1 cellular context compared by ENCODE assay signal in genomic region chr21:42892582-42892930, GRCh38.
A peak's percentile ranks its signal among the peaks of the same experiment; 100 is the strongest.
TF ChIP-seq lines count a peak whose summit lies in the region.

No MANE protein-coding gene starts in this region.

TF ChIP-seq in HepG2, 621 proteins besides CTCF, POLR2A, EP300 and RAD21 (continues in another document):
- TF ChIP-seq HNF4G (IDR thresholded peaks at IDR 0.05; ENCODE audit: borderline replicate concordance, low read depth, low read length): no peak
- no peak for TF ChIP-seq HNF4G (CRISPR knock-in tag; IDR thresholded peaks at IDR 0.05; ENCODE audit: borderline replicate concordance, low read depth)
- no peak; the same call in 1 of the 2 replicates for TF ChIP-seq SOX5 (CRISPR knock-in tag; IDR thresholded peaks at IDR 0.05; ENCODE audit: borderline replicate concordance)
- TF ChIP-seq NRL (CRISPR knock-in tag; IDR thresholded peaks at IDR 0.05; ENCODE audit: borderline replicate concordance): no peak
- TF ChIP-seq NR1H2 (CRISPR knock-in tag; IDR thresholded peaks at IDR 0.05; ENCODE audit: borderline replicate concordance, low read depth): no peak
- TF ChIP-seq ZSCAN21 (CRISPR knock-in tag; IDR thresholded peaks at IDR 0.05; ENCODE audit: borderline replicate concordance): no peak
- TF ChIP-seq ZFP90 (CRISPR knock-in tag; IDR thresholded peaks at IDR 0.05; ENCODE audit: borderline replicate concordance): no peak
- peak; percentile 64; the same call in 1 of the 2 replicates for TF ChIP-seq ZSCAN20 (CRISPR knock-in tag; IDR thresholded peaks at IDR 0.05; ENCODE audit: borderline replicate concordance)
- TF ChIP-seq, protein P1, sequence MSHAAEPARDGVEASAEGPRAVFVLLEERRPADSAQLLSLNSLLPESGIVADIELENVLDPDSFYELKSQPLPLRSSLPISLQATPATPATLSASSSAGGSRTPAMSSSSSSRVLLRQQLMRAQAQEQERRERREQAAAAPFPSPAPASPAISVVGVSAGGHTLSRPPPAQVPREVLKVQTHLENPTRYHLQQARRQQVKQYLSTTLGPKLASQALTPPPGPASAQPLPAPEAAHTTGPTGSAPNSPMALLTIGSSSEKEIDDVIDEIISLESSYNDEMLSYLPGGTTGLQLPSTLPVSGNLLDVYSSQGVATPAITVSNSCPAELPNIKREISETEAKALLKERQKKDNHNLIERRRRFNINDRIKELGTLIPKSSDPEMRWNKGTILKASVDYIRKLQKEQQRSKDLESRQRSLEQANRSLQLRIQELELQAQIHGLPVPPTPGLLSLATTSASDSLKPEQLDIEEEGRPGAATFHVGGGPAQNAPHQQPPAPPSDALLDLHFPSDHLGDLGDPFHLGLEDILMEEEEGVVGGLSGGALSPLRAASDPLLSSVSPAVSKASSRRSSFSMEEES (CRISPR knock-in tag; IDR thresholded peaks at IDR 0.05): no peak
- 0 out of 2 replicates have a peak, but pooled peaks have one; percentile 27 for TF ChIP-seq CBX5 (CRISPR knock-in tag; IDR thresholded peaks at IDR 0.05; ENCODE audit: borderline replicate concordance)
- no peak for TF ChIP-seq ZNF331 (CRISPR knock-in tag; IDR thresholded peaks at IDR 0.05)
- TF ChIP-seq GATA4 (IDR thresholded peaks at IDR 0.05; ENCODE audit: borderline replicate concordance, low read depth): no peak
- TF ChIP-seq, protein P2, sequence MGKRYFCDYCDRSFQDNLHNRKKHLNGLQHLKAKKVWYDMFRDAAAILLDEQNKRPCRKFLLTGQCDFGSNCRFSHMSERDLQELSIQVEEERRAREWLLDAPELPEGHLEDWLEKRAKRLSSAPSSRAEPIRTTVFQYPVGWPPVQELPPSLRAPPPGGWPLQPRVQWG (CRISPR knock-in tag; IDR thresholded peaks at IDR 0.05; ENCODE audit: borderline replicate concordance, low read depth): no peak
- TF ChIP-seq SETDB1 (CRISPR knock-in tag; IDR thresholded peaks at IDR 0.05; ENCODE audit: borderline replicate concordance): no peak
- no peak for TF ChIP-seq ZNF292 (CRISPR knock-in tag; IDR thresholded peaks at IDR 0.05; ENCODE audit: borderline replicate concordance, low read depth)
- TF ChIP-seq ZBTB26 (CRISPR knock-in tag; IDR thresholded peaks at IDR 0.05; ENCODE audit: borderline replicate concordance): no peak; the same call in 1 of the 2 replicates
- TF ChIP-seq ZFP62 (CRISPR knock-in tag; IDR thresholded peaks at IDR 0.05): no peak
- no peak for TF ChIP-seq PHF21A (CRISPR knock-in tag; IDR thresholded peaks at IDR 0.05)
- TF ChIP-seq NFE2L1 (CRISPR knock-in tag; IDR thresholded peaks at IDR 0.05; ENCODE audit: borderline replicate concordance): 0 out of 2 replicates have a peak, but pooled peaks have one; percentile 48
- TF ChIP-seq POLR2G (IDR thresholded peaks at IDR 0.05; ENCODE audit: low read depth, low read length): no peak
- TF ChIP-seq WIZ (CRISPR knock-in tag; IDR thresholded peaks at IDR 0.05): no peak
- TF ChIP-seq ZNF567 (CRISPR knock-in tag; IDR thresholded peaks at IDR 0.05; ENCODE audit: borderline replicate concordance): 0 out of 2 replicates have a peak, but pooled peaks have one; percentile 90
- no peak for TF ChIP-seq FOXM1 (CRISPR knock-in tag; IDR thresholded peaks at IDR 0.05)
- no peak for TF ChIP-seq KLF16 (CRISPR knock-in tag; IDR thresholded peaks at IDR 0.05)
- no peak for TF ChIP-seq TBL1XR1 (IDR thresholded peaks at IDR 0.05; ENCODE audit: borderline replicate concordance, low read length, partially characterized antibody)
- TF ChIP-seq PTBP1 (IDR thresholded peaks at IDR 0.05; ENCODE audit: low read depth, low read length, poor library complexity, severe bottlenecking): no peak
- TF ChIP-seq ZNF552 (CRISPR knock-in tag; IDR thresholded peaks at IDR 0.05; ENCODE audit: borderline replicate concordance): no peak
- no peak for TF ChIP-seq ARID3A (IDR thresholded peaks at IDR 0.05; ENCODE audit: low read depth, low read length)
- 0 out of 2 replicates have a peak, but pooled peaks have one; percentile 14 for TF ChIP-seq PRDM10 (CRISPR knock-in tag; IDR thresholded peaks at IDR 0.05; ENCODE audit: low read depth)
- no peak for TF ChIP-seq TP53 (CRISPR knock-in tag; conservative IDR thresholded peaks at IDR 0.05)
- no peak for TF ChIP-seq RBFOX2 (IDR thresholded peaks at IDR 0.05; ENCODE audit: low read depth, low read length)
- TF ChIP-seq ZFP36L2 (CRISPR knock-in tag; IDR thresholded peaks at IDR 0.05): no peak
- TF ChIP-seq CBX1 (IDR thresholded peaks at IDR 0.05; ENCODE audit: low read depth): no peak
- peak; percentile 6; the same call in 1 of the 2 replicates for TF ChIP-seq ZBTB38 (CRISPR knock-in tag; IDR thresholded peaks at IDR 0.05)
- TF ChIP-seq, protein P3, sequence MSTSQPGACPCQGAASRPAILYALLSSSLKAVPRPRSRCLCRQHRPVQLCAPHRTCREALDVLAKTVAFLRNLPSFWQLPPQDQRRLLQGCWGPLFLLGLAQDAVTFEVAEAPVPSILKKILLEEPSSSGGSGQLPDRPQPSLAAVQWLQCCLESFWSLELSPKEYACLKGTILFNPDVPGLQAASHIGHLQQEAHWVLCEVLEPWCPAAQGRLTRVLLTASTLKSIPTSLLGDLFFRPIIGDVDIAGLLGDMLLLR (CRISPR knock-in tag; IDR thresholded peaks at IDR 0.05): 0 out of 2 replicates have a peak, but pooled peaks have one; percentile 1
- TF ChIP-seq KDM1A (CRISPR knock-in tag; IDR thresholded peaks at IDR 0.05): no peak
- TF ChIP-seq ZNF703 (CRISPR knock-in tag; IDR thresholded peaks at IDR 0.05; ENCODE audit: borderline replicate concordance): no peak
- TF ChIP-seq, protein P4, sequence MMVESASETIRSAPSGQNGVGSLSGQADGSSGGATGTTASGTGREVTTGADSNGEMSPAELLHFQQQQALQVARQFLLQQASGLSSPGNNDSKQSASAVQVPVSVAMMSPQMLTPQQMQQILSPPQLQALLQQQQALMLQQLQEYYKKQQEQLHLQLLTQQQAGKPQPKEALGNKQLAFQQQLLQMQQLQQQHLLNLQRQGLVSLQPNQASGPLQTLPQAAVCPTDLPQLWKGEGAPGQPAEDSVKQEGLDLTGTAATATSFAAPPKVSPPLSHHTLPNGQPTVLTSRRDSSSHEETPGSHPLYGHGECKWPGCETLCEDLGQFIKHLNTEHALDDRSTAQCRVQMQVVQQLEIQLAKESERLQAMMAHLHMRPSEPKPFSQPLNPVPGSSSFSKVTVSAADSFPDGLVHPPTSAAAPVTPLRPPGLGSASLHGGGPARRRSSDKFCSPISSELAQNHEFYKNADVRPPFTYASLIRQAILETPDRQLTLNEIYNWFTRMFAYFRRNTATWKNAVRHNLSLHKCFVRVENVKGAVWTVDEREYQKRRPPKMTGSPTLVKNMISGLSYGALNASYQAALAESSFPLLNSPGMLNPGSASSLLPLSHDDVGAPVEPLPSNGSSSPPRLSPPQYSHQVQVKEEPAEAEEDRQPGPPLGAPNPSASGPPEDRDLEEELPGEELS (CRISPR knock-in tag; IDR thresholded peaks at IDR 0.05): no peak
- no peak for TF ChIP-seq SMAD1 (CRISPR knock-in tag; IDR thresholded peaks at IDR 0.05; ENCODE audit: borderline replicate concordance, low read depth)
- TF ChIP-seq, protein P5, sequence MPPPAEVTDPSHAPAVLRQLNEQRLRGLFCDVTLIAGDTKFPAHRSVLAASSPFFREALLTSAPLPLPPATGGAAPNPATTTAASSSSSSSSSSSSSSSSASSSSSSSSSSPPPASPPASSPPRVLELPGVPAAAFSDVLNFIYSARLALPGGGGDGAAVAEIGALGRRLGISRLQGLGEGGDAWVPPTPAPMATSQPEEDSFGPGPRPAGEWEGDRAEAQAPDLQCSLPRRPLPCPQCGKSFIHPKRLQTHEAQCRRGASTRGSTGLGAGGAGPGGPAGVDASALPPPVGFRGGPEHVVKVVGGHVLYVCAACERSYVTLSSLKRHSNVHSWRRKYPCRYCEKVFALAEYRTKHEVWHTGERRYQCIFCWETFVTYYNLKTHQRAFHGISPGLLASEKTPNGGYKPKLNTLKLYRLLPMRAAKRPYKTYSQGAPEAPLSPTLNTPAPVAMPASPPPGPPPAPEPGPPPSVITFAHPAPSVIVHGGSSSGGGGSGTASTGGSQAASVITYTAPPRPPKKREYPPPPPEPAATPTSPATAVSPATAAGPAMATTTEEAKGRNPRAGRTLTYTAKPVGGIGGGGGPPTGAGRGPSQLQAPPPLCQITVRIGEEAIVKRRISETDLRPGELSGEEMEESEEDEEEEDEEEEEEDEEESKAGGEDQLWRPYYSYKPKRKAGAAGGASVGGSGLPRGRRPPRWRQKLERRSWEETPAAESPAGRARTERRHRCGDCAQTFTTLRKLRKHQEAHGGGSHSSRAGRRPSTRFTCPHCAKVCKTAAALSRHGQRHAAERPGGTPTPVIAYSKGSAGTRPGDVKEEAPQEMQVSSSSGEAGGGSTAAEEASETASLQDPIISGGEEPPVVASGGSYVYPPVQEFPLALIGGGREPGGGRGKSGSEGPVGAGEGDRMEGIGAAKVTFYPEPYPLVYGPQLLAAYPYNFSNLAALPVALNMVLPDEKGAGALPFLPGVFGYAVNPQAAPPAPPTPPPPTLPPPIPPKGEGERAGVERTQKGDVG (CRISPR knock-in tag; IDR thresholded peaks at IDR 0.05; ENCODE audit: borderline replicate concordance): 0 out of 2 replicates have a peak, but pooled peaks have one; percentile 21
- no peak for TF ChIP-seq KDM6A (CRISPR knock-in tag; IDR thresholded peaks at IDR 0.05; ENCODE audit: low read depth)
- TF ChIP-seq HHEX (CRISPR knock-in tag; IDR thresholded peaks at IDR 0.05): no peak
- no peak for TF ChIP-seq RFXANK (CRISPR knock-in tag; IDR thresholded peaks at IDR 0.05)
- TF ChIP-seq, protein P6, sequence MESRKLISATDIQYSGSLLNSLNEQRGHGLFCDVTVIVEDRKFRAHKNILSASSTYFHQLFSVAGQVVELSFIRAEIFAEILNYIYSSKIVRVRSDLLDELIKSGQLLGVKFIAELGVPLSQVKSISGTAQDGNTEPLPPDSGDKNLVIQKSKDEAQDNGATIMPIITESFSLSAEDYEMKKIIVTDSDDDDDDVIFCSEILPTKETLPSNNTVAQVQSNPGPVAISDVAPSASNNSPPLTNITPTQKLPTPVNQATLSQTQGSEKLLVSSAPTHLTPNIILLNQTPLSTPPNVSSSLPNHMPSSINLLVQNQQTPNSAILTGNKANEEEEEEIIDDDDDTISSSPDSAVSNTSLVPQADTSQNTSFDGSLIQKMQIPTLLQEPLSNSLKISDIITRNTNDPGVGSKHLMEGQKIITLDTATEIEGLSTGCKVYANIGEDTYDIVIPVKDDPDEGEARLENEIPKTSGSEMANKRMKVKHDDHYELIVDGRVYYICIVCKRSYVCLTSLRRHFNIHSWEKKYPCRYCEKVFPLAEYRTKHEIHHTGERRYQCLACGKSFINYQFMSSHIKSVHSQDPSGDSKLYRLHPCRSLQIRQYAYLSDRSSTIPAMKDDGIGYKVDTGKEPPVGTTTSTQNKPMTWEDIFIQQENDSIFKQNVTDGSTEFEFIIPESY (CRISPR knock-in tag; IDR thresholded peaks at IDR 0.05): no peak
- peak; percentile 87 for TF ChIP-seq ZNF446 (CRISPR knock-in tag; IDR thresholded peaks at IDR 0.05)
